ENCODE assay signal across 19 cellular contexts in genomic region chr3:98968347-98968746, GRCh38.
DNase-seq lines count a peak whose midpoint lies in the region; ATAC-seq and TF ChIP-seq lines count a peak whose summit lies in the region.
"Had no signal": no experiment of that assay in that cellular context is flagged by ENCODE, and none has a peak within 500 bp of the region (broad histone marks: within the 10 kb centered on the region; RNA-seq: fewer than 3 reads in every experiment).

No MANE protein-coding gene starts in this region.

- TF ChIP-seq EP300 in SK-N-SH (IDR thresholded peaks at IDR 0.05; ENCODE audit: borderline replicate concordance in 1 of 2, low read depth in 1 of 2, low read length in 1 of 2) = peak; percentile 33 to 40; a peak in 2 of 4 replicates

- H3K27ac ChIP-seq in mammary epithelial cell (ENCODE audit: insufficient read depth, low read depth, low read length) (peak overlapping the region; percentile 62), SK-N-SH (ENCODE audit: low read depth in 2 of 2, low read length in 1 of 2) (peak overlapping the region; percentile 94 to 100), epithelial cell of prostate (peak overlapping the region; percentile 99)
- H3K27ac ChIP-seq: 22Rv1, C4-2B had no signal

- no peaks in the 10 kb centered on the region for H3K9me2 ChIP-seq in SK-N-SH

- H3K27me3 ChIP-seq in mammary epithelial cell (ENCODE audit: insufficient read depth, low read length) = no peaks in the 10 kb centered on the region
- H3K27me3 ChIP-seq in SK-N-SH (ENCODE audit: insufficient read depth) = no peaks in the 10 kb centered on the region
- H3K27me3 ChIP-seq: BE2C had no signal

- H3K27ac Mint-ChIP-seq in MCF 10A (ENCODE audit: low read depth, unreplicated experiment) = no peak overlapping the region
- H3K27ac Mint-ChIP-seq: CD8-positive, alpha-beta T cell; GM23338; IgD-negative memory B cell had no signal

- intact Hi-C loops in mammary epithelial cell (cut with micrococcal nuclease) (no loop called here), MCF 10A (cut with micrococcal nuclease) (no loop called here)

- H3K4me2 ChIP-seq in mammary epithelial cell (ENCODE audit: insufficient read depth, low read depth, low read length) (peak overlapping the region; percentile 55), SK-N-SH (peak overlapping the region; percentile 53; the same call in 1 of the 2 replicates)
- H3K4me2 ChIP-seq: GM23338 had no signal

- H3K4me3 Mint-ChIP-seq in MCF 10A (ENCODE audit: unreplicated experiment) = no peak overlapping the region
- H3K4me3 Mint-ChIP-seq: CD8-positive, alpha-beta T cell; GM23338; IgD-negative memory B cell had no signal

- H4K20me1 ChIP-seq in mammary epithelial cell (ENCODE audit: insufficient read depth, low read length) (no peaks in the 10 kb centered on the region), SK-N-SH (ENCODE audit: insufficient read depth) (no peaks in the 10 kb centered on the region)

- peaks cover 77% of the 10 kb centered on the region for H3F3A ChIP-seq in SK-N-SH (replicated peaks; ENCODE audit: insufficient read depth)

- BruUV-seq in mammary epithelial cell (replicated peaks; lab: Mats Ljungman, UMichigan) = no TSS peak
- BruUV-seq in MCF 10A (replicated peaks; lab: Mats Ljungman, UMichigan) = no TSS peak

- no peak overlapping the region for H3K9ac ChIP-seq in mammary epithelial cell (ENCODE audit: insufficient read depth, low read length)
- peak overlapping the region; percentile 68; the same call in 1 of the 2 replicates for H3K9ac ChIP-seq in SK-N-SH

- H2AFZ ChIP-seq in mammary epithelial cell (ENCODE audit: low read depth, low read length) (no peak overlapping the region), SK-N-SH (ENCODE audit: low read depth) (peak overlapping the region; percentile 13; the same call in 1 of the 2 replicates)
- H2AFZ ChIP-seq: GM23338 had no signal

- in situ Hi-C loops in mammary epithelial cell (cut with MboI; ENCODE audit: low sequenced_read_pairs in 2 of 2) = no loop called here

- H3K9me3 ChIP-seq in mammary epithelial cell (replicated peaks; ENCODE audit: insufficient read depth, low read length) (no peaks in the 10 kb centered on the region), SK-N-SH (no peaks in the 10 kb centered on the region)
- H3K9me3 ChIP-seq: BE2C had no signal

- TF ChIP-seq RAD21 in SK-N-SH (IDR thresholded peaks at IDR 0.05; ENCODE audit: low read length) = no peak

- POLR2A ChIA-PET in MCF 10A (lab: Yijun Ruan, JAX) (interaction anchor here (0.7 to 1.5 kb wide), 3 partner anchors 17 to 52 kb away, joined by 3 read pairs; no protein-coding TSS in a partner anchor), SK-N-SH (lab: Yijun Ruan, JAX) (no interaction called here)

- CTCF ChIA-PET in mammary epithelial cell (lab: Charles Lee; ENCODE audit: low non-redundant PET) (no interaction called here), MCF 10A (lab: Yijun Ruan, JAX) (interaction anchor here (0.7 to 1.6 kb wide), 3 partner anchors 23 to 67 kb away, joined by 3 to 4 read pairs (median 3); partner anchors contain the start of gene DCBLD2), SK-N-SH (lab: Yijun Ruan, JAX) (interaction anchor here (1.6 to 2.8 kb wide), 4 partner anchors 16 to 151 kb away, joined by 3 to 14 read pairs (median 4); no protein-coding TSS in a partner anchor)

- ATAC-seq in GM19395 (IDR thresholded peaks at IDR 0.05; ENCODE audit: unreplicated experiment) = no peak
- no peak for ATAC-seq in GM21447 (IDR thresholded peaks at IDR 0.05; ENCODE audit: unreplicated experiment)
- ATAC-seq: CD8-positive, alpha-beta T cell; GM23338 had no signal

- peaks cover 47% of the 10 kb centered on the region for H3K79me2 ChIP-seq in mammary epithelial cell (ENCODE audit: insufficient read depth, low read length)
- H3K79me2 ChIP-seq in SK-N-SH (ENCODE audit: insufficient read depth) = peaks cover 71% of the 10 kb centered on the region

- H3K9me3 Mint-ChIP-seq in MCF 10A (ENCODE audit: unreplicated experiment) = no peaks in the 10 kb centered on the region

- no peaks in the 10 kb centered on the region for H3K27me3 Mint-ChIP-seq in MCF 10A (ENCODE audit: insufficient read depth, unreplicated experiment)
- H3K27me3 Mint-ChIP-seq: IgD-negative memory B cell had no signal

- peaks cover 36% of the 10 kb centered on the region for H3K4me1 Mint-ChIP-seq in MCF 10A (ENCODE audit: insufficient read depth, unreplicated experiment)
- H3K4me1 Mint-ChIP-seq: GM23338, IgD-negative memory B cell had no signal

- no peaks in the 10 kb centered on the region for H3K36me3 Mint-ChIP-seq in MCF 10A (ENCODE audit: insufficient read depth, unreplicated experiment)
- H3K36me3 Mint-ChIP-seq: CD8-positive, alpha-beta T cell had no signal

- no peak for DNase-seq in mammary epithelial cell
- no peak for DNase-seq in MCF 10A (ENCODE audit: unreplicated experiment)
- no peak for DNase-seq in SK-N-SH
- no peak for DNase-seq in epithelial cell of prostate (ENCODE audit: low read depth, low spot score)
- DNase-seq in stimulated activated CD4-positive, alpha-beta T cell treated with anti-CD3 and anti-CD28 coated beads, Interleukin-12 subunit alpha, Interleukin-12 subunit beta, amount 100 ng/mL, for 4 hours = no peak
- DNase-seq in GM19240 (ENCODE audit: insufficient read length, low spot score) = no peak
- DNase-seq: BE2C; CD8-positive, alpha-beta T cell; COR-L47; DMS153; DND-41; GDM1; H7 had no signal

- H3K4me1 ChIP-seq in mammary epithelial cell (ENCODE audit: insufficient read depth, low read length) (peaks cover 63% of the 10 kb centered on the region), SK-N-SH (ENCODE audit: control insufficient read depth in 1 of 2, insufficient read depth in 2 of 2, low read depth in 1 of 2, low read length in 1 of 2) (peaks cover 34 to 63% of the 10 kb centered on the region in 2 experiments)

- H3K36me3 ChIP-seq in mammary epithelial cell (ENCODE audit: insufficient read depth, low read length) (no peaks in the 10 kb centered on the region), SK-N-SH (replicated peaks in 1 of 2; ENCODE audit: control insufficient read depth in 1 of 2, insufficient read depth in 2 of 2, low read length in 1 of 2) (no peaks in the 10 kb centered on the region)
- H3K36me3 ChIP-seq: BE2C had no signal

- dilution Hi-C loops in mammary epithelial cell (cut with HindIII; ENCODE audit: low sequenced_read_pairs) = no loop called here

- H3K4me3 ChIP-seq in mammary epithelial cell (replicated peaks in 1 of 3; ENCODE audit: insufficient read depth in 1 of 3, low read depth in 2 of 3, low read length in 3 of 3) (no peak overlapping the region), SK-N-SH (ENCODE audit: low read depth in 2 of 2, low read length in 1 of 2) (peak overlapping the region in 1 of 2 experiments; percentile 16; a peak in 3 of 4 replicates)
- H3K4me3 ChIP-seq: GM23338 had no signal

- TF ChIP-seq CTCF in mammary epithelial cell (conservative IDR thresholded peaks at IDR 0.05 in 1 of 2, IDR thresholded peaks at IDR 0.05 in 1 of 2; ENCODE audit: extremely low read depth in 1 of 2, insufficient read depth in 1 of 2, low read depth in 1 of 2, low read length in 2 of 2) = no peak
- no peak for TF ChIP-seq CTCF in MCF 10A (IDR thresholded peaks at IDR 0.05; ENCODE audit: unreplicated experiment)
- no peak for TF ChIP-seq CTCF in SK-N-SH (IDR thresholded peaks at IDR 0.05)

TF ChIP-seq in SK-N-SH, 30 proteins besides CTCF, POLR2A, EP300 and RAD21:
- TF ChIP-seq TCF12 (IDR thresholded peaks at IDR 0.05) (peak; percentile 75; the same call in 1 of the 2 replicates), MXI1 (IDR thresholded peaks at IDR 0.05; ENCODE audit: low read depth, low read length) (no peak), FOXJ3 (CRISPR knock-in tag; IDR thresholded peaks at IDR 0.05) (no peak), JUND (IDR thresholded peaks at IDR 0.05) (peak; percentile 40; the same call in 1 of the 2 replicates), NFIC (IDR thresholded peaks at IDR 0.05; ENCODE audit: borderline replicate concordance) (peak; percentile 68; the same call in 1 of the 2 replicates), MAX (IDR thresholded peaks at IDR 0.05; ENCODE audit: low read depth) (no peak), PBX3 (IDR thresholded peaks at IDR 0.05) (peak; percentile 72)
